In genomic region chr12:52980773-52981423, GRCh38 we compare ENCODE assay signal across 1 cellular context.
TF ChIP-seq lines count a peak whose summit lies in the region.

No MANE protein-coding gene starts in this region.

TF ChIP-seq in HepG2, 621 proteins besides CTCF, POLR2A, EP300 and RAD21 (continued from another document and continues in another):
- TF ChIP-seq ARID4A (CRISPR knock-in tag; IDR thresholded peaks at IDR 0.05; ENCODE audit: borderline replicate concordance) = peak; percentile 21; the same call in 1 of the 2 replicates
- peak; percentile 32; the same call in 1 of the 2 replicates for TF ChIP-seq HNF4A (CRISPR knock-in tag; IDR thresholded peaks at IDR 0.05)
- 0 out of 4 replicates have a peak, but pooled peaks of 1 of the 2 experiments have one; percentile 0 for TF ChIP-seq MAFK (conservative IDR thresholded peaks at IDR 0.05 in 1 of 2, IDR thresholded peaks at IDR 0.05 in 1 of 2; ENCODE audit: low read length in 2 of 2)
- TF ChIP-seq ZBTB26 (CRISPR knock-in tag; IDR thresholded peaks at IDR 0.05; ENCODE audit: borderline replicate concordance) = peak; percentile 32; the same call in 1 of the 2 replicates
- TF ChIP-seq ZNF317 (CRISPR knock-in tag; IDR thresholded peaks at IDR 0.05) = peak; percentile 28; the same call in 1 of the 2 replicates
- TF ChIP-seq MTA1 (CRISPR knock-in tag; IDR thresholded peaks at IDR 0.05; ENCODE audit: borderline replicate concordance) = no peak
- no peak for TF ChIP-seq ZNF703 (CRISPR knock-in tag; IDR thresholded peaks at IDR 0.05; ENCODE audit: borderline replicate concordance)
- 0 out of 2 replicates have a peak, but pooled peaks have one; percentile 55 for TF ChIP-seq MIER2 (CRISPR knock-in tag; IDR thresholded peaks at IDR 0.05)
- no peak for TF ChIP-seq NFIB (CRISPR knock-in tag; IDR thresholded peaks at IDR 0.05; ENCODE audit: borderline replicate concordance)
- TF ChIP-seq ZNF446 (CRISPR knock-in tag; IDR thresholded peaks at IDR 0.05) = peak; percentile 76; the same call in 1 of the 2 replicates
- no peak for TF ChIP-seq BORCS8-MEF2B (CRISPR knock-in tag; IDR thresholded peaks at IDR 0.05)
- peak; percentile 72; the same call in 1 of the 2 replicates for TF ChIP-seq REPIN1 (CRISPR knock-in tag; IDR thresholded peaks at IDR 0.05; ENCODE audit: borderline replicate concordance, low read depth)
- TF ChIP-seq SP140L (CRISPR knock-in tag; IDR thresholded peaks at IDR 0.05; ENCODE audit: borderline replicate concordance) = peak; percentile 52; the same call in 1 of the 2 replicates
- peak; percentile 69 for TF ChIP-seq SAP130 (CRISPR knock-in tag; IDR thresholded peaks at IDR 0.05; ENCODE audit: low read depth)
- 0 out of 2 replicates have a peak, but pooled peaks have one; percentile 30 for TF ChIP-seq ZNF761 (CRISPR knock-in tag; conservative IDR thresholded peaks at IDR 0.05)
- peak; percentile 26; the same call in 1 of the 2 replicates for TF ChIP-seq YEATS2 (CRISPR knock-in tag; IDR thresholded peaks at IDR 0.05; ENCODE audit: borderline replicate concordance)
- no peak for TF ChIP-seq MZF1 (CRISPR knock-in tag; IDR thresholded peaks at IDR 0.05; ENCODE audit: borderline replicate concordance)
- TF ChIP-seq PITX1 (CRISPR knock-in tag; IDR thresholded peaks at IDR 0.05) = no peak; the same call in 1 of the 2 replicates
- no peak for TF ChIP-seq ZNF431 (CRISPR knock-in tag; IDR thresholded peaks at IDR 0.05; ENCODE audit: borderline replicate concordance, low read depth)
- no peak for TF ChIP-seq PHF5A (CRISPR knock-in tag; IDR thresholded peaks at IDR 0.05; ENCODE audit: low read depth, unreplicated experiment)
- no peak for TF ChIP-seq MBD4 (IDR thresholded peaks at IDR 0.05; ENCODE audit: borderline replicate concordance, low read length)
- TF ChIP-seq ZBTB49 (CRISPR knock-in tag; IDR thresholded peaks at IDR 0.05; ENCODE audit: borderline replicate concordance) = no peak
- no peak for TF ChIP-seq TRIM24 (CRISPR knock-in tag; IDR thresholded peaks at IDR 0.05)
- peak; percentile 73 for TF ChIP-seq GATAD2A (CRISPR knock-in tag; IDR thresholded peaks at IDR 0.05)
- TF ChIP-seq KDM3A (CRISPR knock-in tag; IDR thresholded peaks at IDR 0.05; ENCODE audit: low read depth) = peak; percentile 85; the same call in 1 of the 2 replicates
- TF ChIP-seq LCORL (IDR thresholded peaks at IDR 0.05) = no peak
- TF ChIP-seq LCORL (CRISPR knock-in tag; IDR thresholded peaks at IDR 0.05) = peak; percentile 80; the same call in 1 of the 2 replicates
- TF ChIP-seq ZNF770 (CRISPR knock-in tag; IDR thresholded peaks at IDR 0.05) = peak; percentile 68; the same call in 1 of the 2 replicates
- 0 out of 2 replicates have a peak, but pooled peaks have one; percentile 40 for TF ChIP-seq ZNF546 (CRISPR knock-in tag; conservative IDR thresholded peaks at IDR 0.05)
- TF ChIP-seq KLF6 (CRISPR knock-in tag; IDR thresholded peaks at IDR 0.05) = 0 out of 2 replicates have a peak, but pooled peaks have one; percentile 49
- TF ChIP-seq KAT7 (CRISPR knock-in tag; IDR thresholded peaks at IDR 0.05; ENCODE audit: borderline replicate concordance) = peak; percentile 48; the same call in 1 of the 2 replicates
- TF ChIP-seq PHF8 (CRISPR knock-in tag; IDR thresholded peaks at IDR 0.05) = no peak
- TF ChIP-seq ZNF777 (CRISPR knock-in tag; IDR thresholded peaks at IDR 0.05) = no peak
- TF ChIP-seq ZNF687 (CRISPR knock-in tag; IDR thresholded peaks at IDR 0.05) = peak; percentile 56
- TF ChIP-seq TAF15 (IDR thresholded peaks at IDR 0.05; ENCODE audit: low read depth, low read length, poor library complexity, severe bottlenecking) = no peak
- peak; percentile 56 for TF ChIP-seq CEBPG (CRISPR knock-in tag; IDR thresholded peaks at IDR 0.05)
- no peak for TF ChIP-seq CHCHD3 (CRISPR knock-in tag; IDR thresholded peaks at IDR 0.05)
- no peak for TF ChIP-seq MTERF4 (CRISPR knock-in tag; IDR thresholded peaks at IDR 0.05)
- no peak for TF ChIP-seq CEBPB (IDR thresholded peaks at IDR 0.05; ENCODE audit: borderline replicate concordance, low read depth, low read length)
- 0 out of 2 replicates have a peak, but pooled peaks have one; percentile 65 for TF ChIP-seq CCDC6 (CRISPR knock-in tag; IDR thresholded peaks at IDR 0.05)
- TF ChIP-seq GZF1 (CRISPR knock-in tag; IDR thresholded peaks at IDR 0.05) = no peak
- 0 out of 2 replicates have a peak, but pooled peaks have one; percentile 30 for TF ChIP-seq ZNF513 (CRISPR knock-in tag; conservative IDR thresholded peaks at IDR 0.05)
- peak; percentile 72; the same call in 1 of the 2 replicates for TF ChIP-seq ZGPAT (CRISPR knock-in tag; IDR thresholded peaks at IDR 0.05)
- no peak for TF ChIP-seq HOXA7 (CRISPR knock-in tag; IDR thresholded peaks at IDR 0.05)
- no peak for TF ChIP-seq ZFP41 (CRISPR knock-in tag; IDR thresholded peaks at IDR 0.05; ENCODE audit: borderline replicate concordance)
- TF ChIP-seq ATAD3A (CRISPR knock-in tag; IDR thresholded peaks at IDR 0.05) = no peak
- peak; percentile 61; the same call in 1 of the 2 replicates for TF ChIP-seq KDM5A (IDR thresholded peaks at IDR 0.05; ENCODE audit: borderline replicate concordance, low read length)
- 0 out of 2 replicates have a peak, but pooled peaks have one; percentile 24 for TF ChIP-seq CBFB (CRISPR knock-in tag; IDR thresholded peaks at IDR 0.05)
